Comparison of ENCODE assay signal across 1 cellular context in the genomic region with DNA sequence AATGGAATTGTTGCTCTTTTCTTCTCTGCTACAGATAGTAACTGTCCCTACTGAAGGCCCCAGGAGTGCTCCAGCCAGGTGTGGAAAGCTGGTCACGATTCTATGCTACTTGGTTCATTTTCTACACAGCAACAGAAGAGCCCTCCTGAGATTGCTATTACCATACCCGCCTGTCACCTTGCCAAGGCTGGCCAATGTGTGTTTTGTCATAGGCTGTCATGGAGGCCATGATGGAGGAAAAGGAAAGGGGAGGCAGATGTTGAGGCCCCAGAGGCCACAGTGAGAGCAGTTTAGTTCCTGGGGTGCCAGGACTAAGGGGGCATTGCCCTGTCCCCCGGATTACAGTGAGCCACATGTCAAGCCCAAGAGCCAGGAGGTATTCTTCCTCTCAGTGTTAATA.
TF ChIP-seq lines count a peak whose summit lies in the region.

No MANE protein-coding gene starts in this region.

TF ChIP-seq in GM12878, 131 proteins besides CTCF, POLR2A, EP300 and RAD21:
- no peak for TF ChIP-seq SUPT20H (IDR thresholded peaks at IDR 0.05; ENCODE audit: borderline replicate concordance, control insufficient read depth, low read depth, low read length)
- 0 out of 2 replicates have a peak, but pooled peaks have one; percentile 13 for TF ChIP-seq YY1 (IDR thresholded peaks at IDR 0.05; ENCODE audit: low read depth, low read length)
- TF ChIP-seq GABPA (IDR thresholded peaks at IDR 0.05; ENCODE audit: low read depth) = no peak
- no peak for TF ChIP-seq NFYA (IDR thresholded peaks at IDR 0.05; ENCODE audit: borderline replicate concordance, low read depth, low read length)
